8 cellular contexts compared by ENCODE assay signal in the genomic region with DNA sequence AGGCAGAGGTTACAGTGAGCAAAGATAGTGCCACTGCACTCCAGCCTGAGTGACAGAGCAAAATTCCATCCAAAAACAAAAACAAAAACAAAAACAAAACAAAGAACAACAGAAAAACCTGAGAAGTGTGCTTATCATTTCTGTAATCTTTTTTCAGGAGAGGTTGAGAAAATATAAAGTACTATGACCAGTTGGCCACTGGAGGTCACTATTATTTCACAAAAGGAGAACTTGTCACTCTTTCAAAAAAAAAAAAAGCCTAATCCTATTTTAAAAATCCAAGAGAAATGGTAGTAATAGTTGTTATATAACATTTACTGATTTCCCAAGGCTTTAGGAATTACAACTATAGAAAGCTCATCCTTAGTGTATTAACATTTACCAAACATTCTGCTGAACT. TPM values are rescaled to one million over a fixed set of nuclear protein-coding genes. Genes with fewer than 3 reads are reported as not detected.
DNase-seq lines count a peak whose midpoint lies in the region; ATAC-seq and TF ChIP-seq lines count a peak whose summit lies in the region.

No MANE protein-coding gene starts in this region.

- CTCF ChIA-PET in activated CD4-positive, alpha-beta memory T cell treated with anti-CD3 and anti-CD28 coated beads for 36 hours (lab: Charles Lee): interaction anchor here (0.6 kb wide), 2 partner anchors 14 to 121 kb away, joined by 3 read pairs; no protein-coding TSS in a partner anchor
- CTCF ChIA-PET in activated CD8-positive, alpha-beta memory T cell treated with anti-CD3 and anti-CD28 coated beads, Interleukin-2, amount 10 ng/mL, durations not matched to agents 7 days and 5 days (lab: Charles Lee): interaction anchor here (1.1 kb wide), 1 partner anchor 9 kb away, joined by 4 read pairs; no protein-coding TSS in a partner anchor

- intact Hi-C loops in activated CD4-positive, alpha-beta memory T cell treated with anti-CD3 and anti-CD28 coated beads for 36 hours (cut with micrococcal nuclease): loop anchor here (2.0 kb wide), 1 partner anchor 1689 kb away; a partner anchor contains a TSS

- DNase-seq in NCI-H2196 (lab: John Stamatoyannopoulos, UW; ENCODE audit: unreplicated experiment): peak; percentile 0
- no peak for DNase-seq in NCI-H2196 treated with DMSO at 0.1 percent for 48 hours (lab: John Stamatoyannopoulos, UW; ENCODE audit: unreplicated experiment)
- peak; percentile 20 for DNase-seq in NCI-H2029 (lab: John Stamatoyannopoulos, UW)
- peak; percentile 55 for DNase-seq in cerebellum (ENCODE audit: low spot score)
- DNase-seq in nephron progenitor cell: no peak
- DNase-seq in activated CD4-positive, alpha-beta memory T cell treated with anti-CD3 and anti-CD28 coated beads for 36 hours: no peak
- no peak for DNase-seq in activated CD8-positive, alpha-beta memory T cell treated with anti-CD3 and anti-CD28 coated beads, Interleukin-2, amount 10 ng/mL, durations not matched to agents 7 days and 5 days

- no peaks in the 10 kb centered on the region for H3K4me1 Mint-ChIP-seq in nephron progenitor cell
- no peaks in the 10 kb centered on the region for H3K4me1 Mint-ChIP-seq in activated CD4-positive, alpha-beta memory T cell treated with anti-CD3 and anti-CD28 coated beads for 36 hours (ENCODE audit: low read depth)
- H3K4me1 Mint-ChIP-seq in activated CD8-positive, alpha-beta memory T cell treated with anti-CD3 and anti-CD28 coated beads, Interleukin-2, amount 10 ng/mL, durations not matched to agents 7 days and 5 days: no peaks in the 10 kb centered on the region

- no peak overlapping the region for H3K27ac Mint-ChIP-seq in nephron progenitor cell
- H3K27ac Mint-ChIP-seq in activated CD4-positive, alpha-beta memory T cell treated with anti-CD3 and anti-CD28 coated beads for 36 hours: no peak overlapping the region
- H3K27ac Mint-ChIP-seq in activated CD8-positive, alpha-beta memory T cell treated with anti-CD3 and anti-CD28 coated beads, Interleukin-2, amount 10 ng/mL, durations not matched to agents 7 days and 5 days: no peak overlapping the region

- H3K9me3 Mint-ChIP-seq in nephron progenitor cell: peaks cover 16% of the 10 kb centered on the region
- H3K9me3 Mint-ChIP-seq in activated CD4-positive, alpha-beta memory T cell treated with anti-CD3 and anti-CD28 coated beads for 36 hours: no peaks in the 10 kb centered on the region
- H3K9me3 Mint-ChIP-seq in activated CD8-positive, alpha-beta memory T cell treated with anti-CD3 and anti-CD28 coated beads, Interleukin-2, amount 10 ng/mL, durations not matched to agents 7 days and 5 days (ENCODE audit: low read depth): no peaks in the 10 kb centered on the region

- POLR2A ChIA-PET in activated CD4-positive, alpha-beta memory T cell treated with anti-CD3 and anti-CD28 coated beads for 36 hours (lab: Charles Lee): no interaction called here

- peak; percentile 69 for TF ChIP-seq CTCF in nephron progenitor cell (IDR thresholded peaks at IDR 0.05)

- no peaks in the 10 kb centered on the region for H3K36me3 Mint-ChIP-seq in nephron progenitor cell (ENCODE audit: low read depth)
- H3K36me3 Mint-ChIP-seq in activated CD4-positive, alpha-beta memory T cell treated with anti-CD3 and anti-CD28 coated beads for 36 hours: no peaks in the 10 kb centered on the region
- no peaks in the 10 kb centered on the region for H3K36me3 Mint-ChIP-seq in activated CD8-positive, alpha-beta memory T cell treated with anti-CD3 and anti-CD28 coated beads, Interleukin-2, amount 10 ng/mL, durations not matched to agents 7 days and 5 days

- peaks cover 8% of the 10 kb centered on the region for H3K27me3 Mint-ChIP-seq in nephron progenitor cell (ENCODE audit: low read depth, poor library complexity)
- peaks cover 19% of the 10 kb centered on the region for H3K27me3 Mint-ChIP-seq in activated CD4-positive, alpha-beta memory T cell treated with anti-CD3 and anti-CD28 coated beads for 36 hours
- peaks cover 6% of the 10 kb centered on the region for H3K27me3 Mint-ChIP-seq in activated CD8-positive, alpha-beta memory T cell treated with anti-CD3 and anti-CD28 coated beads, Interleukin-2, amount 10 ng/mL, durations not matched to agents 7 days and 5 days

- H3K4me3 Mint-ChIP-seq in nephron progenitor cell: no peak overlapping the region
- no peak overlapping the region for H3K4me3 Mint-ChIP-seq in activated CD4-positive, alpha-beta memory T cell treated with anti-CD3 and anti-CD28 coated beads for 36 hours
- no peak overlapping the region for H3K4me3 Mint-ChIP-seq in activated CD8-positive, alpha-beta memory T cell treated with anti-CD3 and anti-CD28 coated beads, Interleukin-2, amount 10 ng/mL, durations not matched to agents 7 days and 5 days

- no peak for ATAC-seq in GM19324 (IDR thresholded peaks at IDR 0.05; ENCODE audit: low FRiP score, unreplicated experiment)
- ATAC-seq in activated CD8-positive, alpha-beta memory T cell treated with anti-CD3 and anti-CD28 coated beads, Interleukin-2, amount 10 ng/mL, durations not matched to agents 7 days and 5 days: no peak

RNA-seq across cellular contexts. Expression of a gene that starts 24.9 kb away (rescaled TPM):
- total RNA-seq in cerebellum: 32.2 TPM
- total RNA-seq in activated CD4-positive, alpha-beta memory T cell treated with anti-CD3 and anti-CD28 coated beads for 36 hours: not detected
- under 1 TPM in 1 of 2 experiments, not detected in 1; 0.05 TPM for total RNA-seq in activated CD8-positive, alpha-beta memory T cell treated with anti-CD3 and anti-CD28 coated beads, Interleukin-2, amount 10 ng/mL, durations not matched to agents 7 days and 5 days

Comparison
In these comparisons a context has a peak if more than half of its experiments do, and no peak if none do; other contexts are left out.
1. DNase-seq: peak in NCI-H2196 (single experiment), NCI-H2029 (single experiment) and cerebellum (single experiment); none in NCI-H2196 treated with DMSO at 0.1 percent for 48 hours (single experiment), nephron progenitor cell (single experiment), activated CD4-positive, alpha-beta memory T cell treated with anti-CD3 and anti-CD28 coated beads for 36 hours (single experiment) and activated CD8-positive, alpha-beta memory T cell treated with anti-CD3 and anti-CD28 coated beads, Interleukin-2, amount 10 ng/mL, durations not matched to agents 7 days and 5 days (single experiment).
2. RNA of a gene that starts 24.9 kb away (total RNA-seq): 32.2 TPM in cerebellum (single experiment); not detected in activated CD4-positive, alpha-beta memory T cell treated with anti-CD3 and anti-CD28 coated beads for 36 hours and 0.05 TPM in activated CD8-positive, alpha-beta memory T cell treated with anti-CD3 and anti-CD28 coated beads, Interleukin-2, amount 10 ng/mL, durations not matched to agents 7 days and 5 days; every median in the first group is over 10 times any median in the second.